ENCODE assay signal across 9 cellular contexts in the genomic region with DNA sequence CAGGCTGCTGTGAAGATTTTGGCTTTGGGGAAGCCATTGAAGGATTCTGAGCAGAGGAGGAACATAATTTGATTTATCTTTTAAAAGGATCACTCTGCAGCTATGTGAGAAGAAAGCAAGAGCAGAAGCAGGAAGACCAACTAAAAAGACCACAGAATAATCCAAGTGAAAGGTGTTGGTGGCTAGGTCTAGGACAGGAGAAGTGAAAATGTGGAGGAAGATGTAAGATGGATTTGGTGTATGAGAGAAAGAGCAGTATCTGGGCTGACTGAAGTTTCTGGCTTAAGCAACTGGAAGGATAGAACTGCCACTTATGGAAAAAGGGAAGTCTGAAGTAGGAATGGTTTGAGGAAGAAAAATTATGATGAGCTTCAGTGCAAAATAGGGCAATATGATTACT.
DNase-seq lines count a peak whose midpoint lies in the region; ATAC-seq and TF ChIP-seq lines count a peak whose summit lies in the region.
"Had no signal": no experiment of that assay in that cellular context is flagged by ENCODE, and none has a peak within 500 bp of the region (broad histone marks: within the 10 kb centered on the region; RNA-seq: fewer than 3 reads in every experiment).

No MANE protein-coding gene starts in this region.

- H3K27ac ChIP-seq in DOHH2 (ENCODE audit: low read depth, low read length) (peak overlapping the region; percentile 58), Karpas-422 (ENCODE audit: low read length) (no peak overlapping the region), testis (no peak overlapping the region), PC-9 (no peak overlapping the region)

- H3K9me2 ChIP-seq in DOHH2 (replicated peaks; ENCODE audit: control insufficient read depth, low read length), result no peaks in the 10 kb centered on the region
- H3K9me2 ChIP-seq in Karpas-422 (replicated peaks; ENCODE audit: insufficient read depth, low read length), result no peaks in the 10 kb centered on the region
- no peaks in the 10 kb centered on the region; the same call in 1 of the 2 replicates for H3K9me2 ChIP-seq in PC-9 (ENCODE audit: insufficient read depth)

- H3K79me2 ChIP-seq in DOHH2 (ENCODE audit: control insufficient read depth, low read length) (0 out of 2 replicates have a peak, but pooled peaks cover 3% of the 10 kb centered on the region), Karpas-422 (ENCODE audit: low read length) (no peaks in the 10 kb centered on the region), PC-9 (ENCODE audit: low read depth) (no peaks in the 10 kb centered on the region; the same call in 1 of the 2 replicates)

- H3K9ac ChIP-seq in Karpas-422 (ENCODE audit: low read length), result no peak overlapping the region

- intact Hi-C loops in testis (cut with DNase I; ENCODE audit: low total_unique reads), result no loop called here
- intact Hi-C loops in PC-9 (cut with micrococcal nuclease; ENCODE audit: unreplicated experiment), result no loop called here

- DNase-seq in Karpas-422 (no peak), medulla oblongata (ENCODE audit: extremely low spot score) (peak; percentile 44), H4 (ENCODE audit: low spot score) (no peak), testis (no peak), PC-9 (no peak)
- DNase-seq: left lung had no signal

- H3K9me3 ChIP-seq in DOHH2 (ENCODE audit: control insufficient read depth, insufficient read depth, low read length) (no peaks in the 10 kb centered on the region), Karpas-422 (ENCODE audit: low read length) (no peaks in the 10 kb centered on the region), testis (no peaks in the 10 kb centered on the region), PC-9 (ENCODE audit: insufficient read depth, low read depth) (no peaks in the 10 kb centered on the region)

- H2AFZ ChIP-seq in Karpas-422 (ENCODE audit: low read length) (peak overlapping the region; percentile 57; the same call in 1 of the 2 replicates), PC-9 (no peak overlapping the region)

- H3K4me3 ChIP-seq in DOHH2 (ENCODE audit: low read length), result peak overlapping the region; percentile 52
- no peak overlapping the region for H3K4me3 ChIP-seq in Karpas-422 (ENCODE audit: low read length)
- no peak overlapping the region for H3K4me3 ChIP-seq in testis
- H3K4me3 ChIP-seq in PC-9, result no peak overlapping the region
- H3K4me3 ChIP-seq: left lung had no signal

- no peaks in the 10 kb centered on the region for H3K27me3 ChIP-seq in DOHH2 (ENCODE audit: control insufficient read depth, low read length)
- no peaks in the 10 kb centered on the region for H3K27me3 ChIP-seq in Karpas-422 (ENCODE audit: low read length)
- H3K27me3 ChIP-seq in testis, result no peaks in the 10 kb centered on the region
- no peaks in the 10 kb centered on the region for H3K27me3 ChIP-seq in PC-9 (ENCODE audit: insufficient read depth, low read depth)
- H3K27me3 ChIP-seq: left lung had no signal

- no peaks in the 10 kb centered on the region for H3K36me3 ChIP-seq in DOHH2 (ENCODE audit: control insufficient read depth, low read length)
- H3K36me3 ChIP-seq in Karpas-422 (ENCODE audit: insufficient read depth, low read length), result no peaks in the 10 kb centered on the region
- no peaks in the 10 kb centered on the region for H3K36me3 ChIP-seq in testis (ENCODE audit: low read depth, missing control alignments)
- no peaks in the 10 kb centered on the region for H3K36me3 ChIP-seq in PC-9 (ENCODE audit: low read depth)
- H3K36me3 ChIP-seq: left lung had no signal

- ATAC-seq in GM21447 (IDR thresholded peaks at IDR 0.05; ENCODE audit: unreplicated experiment) (peak; percentile 32), HG03139 (IDR thresholded peaks at IDR 0.05; ENCODE audit: unreplicated experiment) (no peak)

- peak overlapping the region; percentile 67 for H3K4me2 ChIP-seq in DOHH2 (ENCODE audit: low read length)
- H3K4me2 ChIP-seq in Karpas-422 (ENCODE audit: low read depth, low read length, poor library complexity, severe bottlenecking), result peak overlapping the region; percentile 13
- no peak overlapping the region for H3K4me2 ChIP-seq in PC-9

- TF ChIP-seq CTCF in DOHH2 (IDR thresholded peaks at IDR 0.05; ENCODE audit: low read depth, low read length, poor library complexity, severe bottlenecking) (no peak), testis (IDR thresholded peaks at IDR 0.05) (no peak), PC-9 (conservative IDR thresholded peaks at IDR 0.05) (no peak)

- peaks cover 7% of the 10 kb centered on the region; the same call in 1 of the 2 replicates for H3F3A ChIP-seq in DOHH2 (ENCODE audit: control insufficient read depth, insufficient read depth)
- no peaks in the 10 kb centered on the region for H3F3A ChIP-seq in PC-9 (ENCODE audit: insufficient read depth, low read depth)

- CTCF ChIA-PET in PC-9 (lab: Charles Lee), result no interaction called here

- H3K4me1 ChIP-seq in DOHH2 (ENCODE audit: control insufficient read depth, low read length) (peaks cover 22% of the 10 kb centered on the region), Karpas-422 (ENCODE audit: low read length) (peaks cover 10% of the 10 kb centered on the region), testis (no peaks in the 10 kb centered on the region), PC-9 (replicated peaks; ENCODE audit: insufficient read depth) (no peaks in the 10 kb centered on the region)

- TF ChIP-seq POLR2A in testis (IDR thresholded peaks at IDR 0.05), result no peak

- POLR2A ChIA-PET in PC-9 (lab: Charles Lee; ENCODE audit: unreplicated experiment), result interaction anchor here (0.6 kb wide), 1 partner anchor 20 kb away, joined by 8 read pairs; no protein-coding TSS in a partner anchor

- H4K20me1 ChIP-seq in DOHH2 (ENCODE audit: control insufficient read depth, insufficient read depth, low read depth, low read length), result no peaks in the 10 kb centered on the region
- no peaks in the 10 kb centered on the region for H4K20me1 ChIP-seq in Karpas-422 (ENCODE audit: insufficient read depth, low read depth, low read length)
- 0 out of 2 replicates have a peak, but pooled peaks cover 6% of the 10 kb centered on the region for H4K20me1 ChIP-seq in PC-9 (ENCODE audit: insufficient read depth)

- no TSS peak for BruUV-seq in PC-9 (replicated peaks; lab: Mats Ljungman, UMichigan)
